In genomic region chr1:154974086-154974807, GRCh38 we compare ENCODE assay signal across 8 cellular contexts. TPM values are rescaled to one million over a fixed set of nuclear protein-coding genes. Genes with fewer than 3 reads are reported as not detected.
A peak's percentile ranks its signal among the peaks of the same experiment; 100 is the strongest.
DNase-seq lines count a peak whose midpoint lies in the region; TF ChIP-seq lines count a peak whose summit lies in the region.

TSS of gene CKS1B (plus strand) at chr1:154974681. CDS start at chr1:154974746, 65 bp downstream.

- H3K27ac ChIP-seq in H9 (ENCODE audit: insufficient read length, low read depth, low read length) (peak within 1 kb of the TSS; percentile 97), neural cell (ENCODE audit: low read length) (peak within 1 kb of the TSS; percentile 89), stomach (peak within 1 kb of the TSS; percentile 96 to 100 (median 99))

- H3K18ac ChIP-seq in H9 (ENCODE audit: insufficient read length, low read depth, low read length): peak within 1 kb of the TSS; percentile 81

- H3K9me3 ChIP-seq in H9 (ENCODE audit: control insufficient read depth, low read depth, low read length) (no peaks in the 10 kb centered on the region), neural cell (ENCODE audit: low read length) (no peaks in the 10 kb centered on the region), stomach (no peaks in the 10 kb centered on the region)

- TF ChIP-seq CTCF in H9 (conservative IDR thresholded peaks at IDR 0.05): no peak
- no peak for TF ChIP-seq CTCF in fibroblast of villous mesenchyme (IDR thresholded peaks at IDR 0.05; ENCODE audit: insufficient read depth, low read depth, low read length)
- peak; percentile 43 for TF ChIP-seq CTCF in neural cell (IDR thresholded peaks at IDR 0.05; ENCODE audit: poor library complexity, severe bottlenecking)
- TF ChIP-seq CTCF in stomach (IDR thresholded peaks at IDR 0.05): no peak

- TF ChIP-seq EP300 in neural cell (conservative IDR thresholded peaks at IDR 0.05; ENCODE audit: poor library complexity, severe bottlenecking) (no peak), stomach (IDR thresholded peaks at IDR 0.05) (no peak)

- no peaks in the 10 kb centered on the region for H3K9me2 ChIP-seq in neural cell (ENCODE audit: insufficient read depth, low read length)

- H3F3A ChIP-seq in neural cell (ENCODE audit: insufficient read depth, low read length, poor library complexity, severe bottlenecking): peaks cover 3% of the 10 kb centered on the region

- H3K4me2 ChIP-seq in H9 (ENCODE audit: insufficient read depth, insufficient read length, low read length): peak within 1 kb of the TSS; percentile 87
- peak within 1 kb of the TSS; percentile 87 for H3K4me2 ChIP-seq in neural cell (ENCODE audit: low read length)

- H3K36me3 Mint-ChIP-seq in H9 (ENCODE audit: insufficient read depth in 1 of 3, low read depth in 3 of 3): peaks cover 11 to 30% (median 21%) of the 10 kb centered on the region in 3 experiments; a peak in 6 of 7 replicates

- peaks cover 31 to 33% of the 10 kb centered on the region in 2 experiments for H3K4me1 Mint-ChIP-seq in H9

- H2BK20ac ChIP-seq in H9 (ENCODE audit: low read depth, low read length, poor library complexity, severe bottlenecking): no peak within 1 kb of the TSS

- peak within 1 kb of the TSS; percentile 15 for H3K56ac ChIP-seq in H9 (ENCODE audit: insufficient read length, low read depth, low read length)

- no CpG with 5 or more reads among the region's 49 CpGs for WGBS in H9 (ENCODE audit: extremely low coverage, insufficient read length, low lambda C conversion rate)
- WGBS in stomach, 5 donors: 0 to 1% (median 1%) methylated on average over 49 of the region's 49 CpGs

- H3K27me3 ChIP-seq in H9 (ENCODE audit: insufficient read depth, low read length): no peaks in the 10 kb centered on the region
- no peaks in the 10 kb centered on the region for H3K27me3 ChIP-seq in neural cell (ENCODE audit: insufficient read depth, low read depth, low read length)
- H3K27me3 ChIP-seq in stomach: no peaks in the 10 kb centered on the region

- no peak within 1 kb of the TSS for H3K27ac Mint-ChIP-seq in H9

- H3K36me3 ChIP-seq in neural cell (ENCODE audit: insufficient read depth, low read length) (no peaks in the 10 kb centered on the region), stomach (peaks cover 0 to 17% (median 12%) of the 10 kb centered on the region in 4 donors)

- peaks cover 4% of the 10 kb centered on the region; the same call in 1 of the 2 replicates for H3K4me1 ChIP-seq in H9 (ENCODE audit: insufficient read depth, low read length)
- H3K4me1 ChIP-seq in stomach: peaks cover 43 to 58% (median 51%) of the 10 kb centered on the region in 4 donors

- no peak within 1 kb of the TSS for H3K4me3 Mint-ChIP-seq in H9

- H3K27me3 Mint-ChIP-seq in H9 (ENCODE audit: low read depth): no peaks in the 10 kb centered on the region

- peak; percentile 49 for TF ChIP-seq RAD21 in neural cell (conservative IDR thresholded peaks at IDR 0.05)

- no peaks in the 10 kb centered on the region for H3K9me3 Mint-ChIP-seq in H9

- H3K79me2 ChIP-seq in H9 (ENCODE audit: insufficient read depth, low read length) (peaks cover 31% of the 10 kb centered on the region), neural cell (replicated peaks; ENCODE audit: insufficient read depth, low read length) (peaks cover 26% of the 10 kb centered on the region)

- no peak within 1 kb of the TSS for H2BK5ac ChIP-seq in H9 (ENCODE audit: insufficient read length, low read length)

- H3K4me3 ChIP-seq in fibroblast of villous mesenchyme (ENCODE audit: low read depth, low read length) (peak within 1 kb of the TSS; percentile 76), neural cell (ENCODE audit: low read length) (peak within 1 kb of the TSS; percentile 83), stomach (peak within 1 kb of the TSS; percentile 64 to 70 (median 68))

- no peak within 1 kb of the TSS for H2BK12ac ChIP-seq in H9 (ENCODE audit: insufficient read length, low read depth, low read length)

- no peak within 1 kb of the TSS for H4K5ac ChIP-seq in H9 (ENCODE audit: insufficient read length, low read depth, low read length)

- H2AK5ac ChIP-seq in H9 (ENCODE audit: insufficient read length, low read length): no peak within 1 kb of the TSS

- H3T11ph ChIP-seq in H9 (ENCODE audit: low read length): no peak within 1 kb of the TSS

- H2BK120ac ChIP-seq in H9 (ENCODE audit: low read depth, low read length, poor library complexity, severe bottlenecking): no peak within 1 kb of the TSS

- H4K91ac ChIP-seq in H9 (ENCODE audit: insufficient read length, low read depth, low read length): no peak within 1 kb of the TSS

- no peaks in the 10 kb centered on the region for H3K79me1 ChIP-seq in H9 (ENCODE audit: insufficient read depth, low read depth, low read length, poor library complexity, severe bottlenecking)

- in situ Hi-C loops in G401 (cut with HindIII; ENCODE audit: low sequenced_read_pairs): no loop called here

- H2AFZ ChIP-seq in H9 (ENCODE audit: low read length): no peak within 1 kb of the TSS
- H2AFZ ChIP-seq in neural cell (ENCODE audit: low read depth, low read length): peak within 1 kb of the TSS; percentile 95

- peak within 1 kb of the TSS; percentile 75; the same call in 1 of the 2 replicates for H3K14ac ChIP-seq in H9 (ENCODE audit: insufficient read depth, low read length)

- no peak within 1 kb of the TSS for H2BK15ac ChIP-seq in H9 (ENCODE audit: low read depth, low read length)

- peaks cover 38% of the 10 kb centered on the region for H3K23me2 ChIP-seq in H9 (ENCODE audit: insufficient read length, low read depth, low read length, poor library complexity, severe bottlenecking)

- H4K8ac ChIP-seq in H9 (replicated peaks; ENCODE audit: insufficient read length, low read depth, low read length): no peak within 1 kb of the TSS

- H4K20me1 ChIP-seq in H9 (ENCODE audit: control insufficient read depth, insufficient read depth, insufficient read length) (no peaks in the 10 kb centered on the region), neural cell (ENCODE audit: insufficient read depth) (no peaks in the 10 kb centered on the region)

- peak within 1 kb of the TSS; percentile 93 for H3K9ac ChIP-seq in H9 (ENCODE audit: extremely low read depth, insufficient read length, low read length)
- peak within 1 kb of the TSS; percentile 88 for H3K9ac ChIP-seq in neural cell (ENCODE audit: low read length)

- no peak within 1 kb of the TSS for H3K4ac ChIP-seq in H9 (ENCODE audit: low read depth, low read length)

- DNase-seq in G401 (ENCODE audit: low spot score): peak; percentile 100
- peak; percentile 99 for DNase-seq in H9
- peak; percentile 100 for DNase-seq in M059J (ENCODE audit: low read depth)
- peak; percentile 97 for DNase-seq in activated effector memory CD4-positive, alpha-beta T cell treated with anti-CD3 and anti-CD28 coated beads, Interleukin-2, amount 50 U/mL, for 16 hours
- DNase-seq in fibroblast of villous mesenchyme (ENCODE audit: low read depth): peak; percentile 100
- peak; percentile 96 for DNase-seq in stomach

- no peak within 1 kb of the TSS for H3K23ac ChIP-seq in H9 (ENCODE audit: insufficient read length, low read depth, low read length)

- intact Hi-C loops in stomach (cut with DNase I; ENCODE audit: low total_unique reads): no loop called here

- TF ChIP-seq POLR2A in Raji (IDR thresholded peaks at IDR 0.05; ENCODE audit: insufficient read depth, low read depth, low read length): peak; percentile 84
- peak in 2 of 4 donors; percentile 53 to 64 for TF ChIP-seq POLR2A in stomach (IDR thresholded peaks at IDR 0.05)

TF ChIP-seq in neural cell, 6 proteins besides CTCF, POLR2A, EP300 and RAD21:
- TF ChIP-seq EZH2 (IDR thresholded peaks at IDR 0.05; ENCODE audit: borderline replicate concordance, insufficient read depth, low read length, poor library complexity, severe bottlenecking): no peak
- TF ChIP-seq POLR2AphosphoS5 (IDR thresholded peaks at IDR 0.05): peak; percentile 70
- TF ChIP-seq MXI1 (conservative IDR thresholded peaks at IDR 0.05; ENCODE audit: poor library complexity, severe bottlenecking): peak; percentile 100

RNA-seq across cellular contexts. Expression of gene CKS1B, which starts in this region (rescaled TPM):
- total RNA-seq in G401 (2014; rRNA removed; shearing (Covaris generic)): 187 and 192 TPM in 2 replicates
- 279 and 283 TPM in 2 replicates for total RNA-seq in H9 (2021)
- total RNA-seq in M059J (2014; rRNA removed; shearing (Covaris generic)): 338 TPM in 2 replicates
- total RNA-seq in fibroblast of villous mesenchyme: 57.7 and 68.2 TPM in 2 replicates
- polyA plus RNA-seq in neural cell: 22.4 and 29.0 TPM in 2 replicates
- 8.8 and 11.6 TPM in 2 replicates for polyA minus RNA-seq in neural cell
- total RNA-seq in stomach: 10 to 100 TPM in 2 of 5 donors, 1 to 10 TPM in 3; 4.7 to 36.1 (median 5.2) TPM
- 10 to 100 TPM; 40.9 to 73.3 (median 63.9) TPM for polyA plus RNA-seq in stomach

Comparison
In these comparisons a context has a peak if more than half of its experiments do, and no peak if none do; other contexts are left out.
1. Peak in every context shown above with its lines: DNase-seq, H3K4me3 ChIP-seq and H3K27ac ChIP-seq.